Comparison of ENCODE assay signal across 1 cellular context in genomic region chr10:4851176-4851575, GRCh38.
TF ChIP-seq lines count a peak whose summit lies in the region.

No MANE protein-coding gene starts in this region.

TF ChIP-seq in SK-N-SH, 30 proteins besides CTCF, POLR2A, EP300 and RAD21 (continued from another document):
- TF ChIP-seq ZBTB33 (IDR thresholded peaks at IDR 0.05; ENCODE audit: borderline replicate concordance, low read depth) (no peak), NRF1 (IDR thresholded peaks at IDR 0.05; ENCODE audit: low read depth, low read length) (no peak), GABPA (IDR thresholded peaks at IDR 0.05; ENCODE audit: low read depth) (no peak), JUND (IDR thresholded peaks at IDR 0.05) (no peak)
